ENCODE assay signal across 8 cellular contexts in the genomic region with DNA sequence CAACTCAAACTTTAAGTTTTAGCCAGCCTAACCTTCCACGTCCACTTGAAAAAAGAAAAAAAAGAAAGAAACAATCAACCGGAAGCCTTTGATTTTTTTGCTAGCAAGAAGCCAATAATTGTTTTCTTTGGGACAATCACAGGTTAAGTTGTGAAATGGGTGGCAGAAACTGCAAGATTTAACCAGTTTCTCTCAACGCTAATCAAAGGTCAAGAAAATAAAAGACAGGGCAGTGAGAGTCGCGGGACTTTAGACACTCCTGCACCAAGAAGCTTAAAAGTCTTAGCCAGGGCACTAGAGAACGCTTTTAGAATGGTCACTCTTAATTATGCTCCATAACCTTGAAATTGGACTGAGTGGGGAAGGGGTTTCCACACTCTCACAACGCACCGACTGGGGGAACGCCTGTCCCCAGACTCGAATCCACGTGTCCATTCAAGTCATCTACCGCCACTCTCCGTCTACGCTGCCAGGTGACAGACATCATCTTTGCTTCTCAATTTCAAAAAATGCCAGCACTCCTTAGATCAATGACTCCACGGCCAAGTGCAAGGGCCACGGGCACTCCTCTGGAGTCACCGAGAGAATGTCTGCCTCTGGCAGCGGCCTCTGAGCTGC. TPM values are rescaled to one million over a fixed set of nuclear protein-coding genes. Genes with fewer than 3 reads are reported as not detected.
DNase-seq lines count a peak whose midpoint lies in the region; ATAC-seq and TF ChIP-seq lines count a peak whose summit lies in the region.

No MANE protein-coding gene starts in this region.

- no peaks in the 10 kb centered on the region for H3K36me3 ChIP-seq in mucosa of rectum (ENCODE audit: control insufficient read depth in 2 of 2, insufficient read depth in 2 of 2, low read length in 2 of 2)

- H3K9ac ChIP-seq in mucosa of rectum (ENCODE audit: low read depth in 1 of 2, low read length in 2 of 2) = peak overlapping the region in 1 of 2 donors; percentile 63

- peak overlapping the region; percentile 36 for H3K27ac Mint-ChIP-seq in HFFc6
- H3K27ac Mint-ChIP-seq in central memory CD8-positive, alpha-beta T cell (ENCODE audit: low read depth) = peak overlapping the region; percentile 90

- DNase-seq in HFFc6 (no peak), RKO (ENCODE audit: low spot score) (peak; percentile 48), middle frontal gyrus (ENCODE audit: extremely low spot score, low spot score) (no peak), occipital lobe (lab: John Stamatoyannopoulos, UW) (no peak), GM03348 (ENCODE audit: low spot score) (no peak)
- DNase-seq in central memory CD8-positive, alpha-beta T cell (ENCODE audit: low spot score in 2 of 2) = peak in 1 of 2 donors; percentile 32

- H3K4me1 Mint-ChIP-seq in HFFc6 (ENCODE audit: low read depth) = peaks cover 21% of the 10 kb centered on the region
- H3K4me1 Mint-ChIP-seq in central memory CD8-positive, alpha-beta T cell = peaks cover 45% of the 10 kb centered on the region

- H3K27ac ChIP-seq in mucosa of rectum (ENCODE audit: low read depth in 2 of 2, low read length in 2 of 2) = no peak overlapping the region

- no peaks in the 10 kb centered on the region for H3K36me3 Mint-ChIP-seq in HFFc6 (ENCODE audit: low read depth)
- peaks cover 12% of the 10 kb centered on the region for H3K36me3 Mint-ChIP-seq in central memory CD8-positive, alpha-beta T cell (ENCODE audit: insufficient read depth)

- H3K9me3 Mint-ChIP-seq in HFFc6 = no peaks in the 10 kb centered on the region
- H3K9me3 Mint-ChIP-seq in central memory CD8-positive, alpha-beta T cell = no peaks in the 10 kb centered on the region

- no peaks in the 10 kb centered on the region for H3K9me3 ChIP-seq in mucosa of rectum (ENCODE audit: control insufficient read depth in 2 of 2, low read length in 2 of 2)

- peaks cover 8 to 13% of the 10 kb centered on the region in 2 donors for H3K4me1 ChIP-seq in mucosa of rectum (ENCODE audit: control insufficient read depth in 2 of 2, insufficient read depth in 2 of 2, low read length in 2 of 2)

- H3K27me3 ChIP-seq in mucosa of rectum (ENCODE audit: control insufficient read depth in 2 of 2, insufficient read depth in 2 of 2, low read length in 2 of 2) = peaks cover 0 to 3% of the 10 kb centered on the region in 2 donors

- H3K4me3 ChIP-seq in mucosa of rectum (ENCODE audit: low read length in 2 of 2) = peak overlapping the region; percentile 40 to 70

- peaks cover 12% of the 10 kb centered on the region for H3K27me3 Mint-ChIP-seq in HFFc6 (ENCODE audit: insufficient read depth)
- H3K27me3 Mint-ChIP-seq in central memory CD8-positive, alpha-beta T cell = no peaks in the 10 kb centered on the region

- TF ChIP-seq CTCF in HFFc6 (IDR thresholded peaks at IDR 0.05) = no peak

- peak; percentile 9 for ATAC-seq in GM18519 (IDR thresholded peaks at IDR 0.05; ENCODE audit: low FRiP score, unreplicated experiment)
- ATAC-seq in central memory CD8-positive, alpha-beta T cell (replicated peaks; ENCODE audit: extremely low read depth, poor library complexity, severe bottlenecking) = peak; percentile 26

- peak overlapping the region; percentile 89 for H3K4me3 Mint-ChIP-seq in HFFc6
- peak overlapping the region; percentile 95 for H3K4me3 Mint-ChIP-seq in central memory CD8-positive, alpha-beta T cell

RNA-seq across cellular contexts. Expression of a gene that starts 0.9 kb away (rescaled TPM):
- 10 to 100 TPM; 21.7 to 24.0 (median 22.9) TPM for total RNA-seq in HFFc6 (2021; fragmentation: NEBNext Ultra II Directional; extraction: Animal tissue kit (Norgen Biotek cat#: 25700))
- total RNA-seq in occipital lobe = 31.4 TPM
